In genomic region chr5:155954739-155955445, GRCh38 we compare ENCODE assay signal across 1 cellular context.
TF ChIP-seq lines count a peak whose summit lies in the region.

No MANE protein-coding gene starts in this region.

TF ChIP-seq in IMR-90, 13 proteins besides CTCF, POLR2A, EP300 and RAD21 (continued from another document):
- TF ChIP-seq, protein P1, sequence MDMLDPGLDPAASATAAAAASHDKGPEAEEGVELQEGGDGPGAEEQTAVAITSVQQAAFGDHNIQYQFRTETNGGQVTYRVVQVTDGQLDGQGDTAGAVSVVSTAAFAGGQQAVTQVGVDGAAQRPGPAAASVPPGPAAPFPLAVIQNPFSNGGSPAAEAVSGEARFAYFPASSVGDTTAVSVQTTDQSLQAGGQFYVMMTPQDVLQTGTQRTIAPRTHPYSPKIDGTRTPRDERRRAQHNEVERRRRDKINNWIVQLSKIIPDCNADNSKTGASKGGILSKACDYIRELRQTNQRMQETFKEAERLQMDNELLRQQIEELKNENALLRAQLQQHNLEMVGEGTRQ (IDR thresholded peaks at IDR 0.05; ENCODE audit: low read depth, low read length), result peak; percentile 28; the same call in 1 of the 2 replicates
